24 cellular contexts compared by ENCODE assay signal in genomic region chr14:77296906-77297305, GRCh38. TPM values are rescaled to one million over a fixed set of nuclear protein-coding genes. Genes with fewer than 3 reads are reported as not detected.
"Had no signal": no experiment of that assay in that cellular context is flagged by ENCODE, and none has a peak within 500 bp of the region (broad histone marks: within the 10 kb centered on the region; RNA-seq: fewer than 3 reads in every experiment).

No MANE protein-coding gene starts in this region.

- H3K9me3 ChIP-seq: SK-N-SH had no signal

- H3K9ac ChIP-seq: SK-N-SH had no signal

- DNase-seq: IMR-90, Kasumi-1, KG1, MM.1S, NCI-H1092 treated with DMSO at 0.1 percent for 48 hours, NCI-H1436, NCI-H187, NCI-H2029, NCI-H2081 treated with DMSO at 0.1 percent for 48 hours, NCI-H2171, NCI-H226, NCI-H446, NCI-H510A, NCI-H524 treated with DMSO at 0.1 percent for 48 hours, NCI-H69, NCI-H774, Right ventricle myocardium superior, RPMI8226, SIG-M5, SK-N-SH had no signal

- H3K4me2 ChIP-seq: SK-N-SH had no signal

- ATAC-seq: HepG2 had no signal

- H3K9me2 ChIP-seq: SK-N-SH had no signal

RNA-seq across cellular contexts. Expression of gene NGB, which starts 25.9 kb away (rescaled TPM):
- total RNA-seq: HepG2, HT1080, IMR-90, M059J, Right ventricle myocardium superior, SK-MEL-5 had no signal
- polyA plus RNA-seq: IMR-90, SK-N-SH had no signal
